1 cellular context compared by ENCODE assay signal in genomic region chr11:134253189-134253993, GRCh38.
TF ChIP-seq lines count a peak whose summit lies in the region.

Gene ACAD8 (plus strand): TSS chr11:134253568. CDS start chr11:134253601, 33 bp downstream.
Gene THYN1 (minus strand): TSS chr11:134253352. CDS start chr11:134252882, 470 bp downstream.

TF ChIP-seq in WTC11, 78 proteins besides CTCF, POLR2A, EP300 and RAD21 (continued from another document and continues in another):
- TF ChIP-seq HMGXB4 (CRISPR knock-in tag; IDR thresholded peaks at IDR 0.05) (peak; percentile 56), OVOL2 (CRISPR knock-in tag; IDR thresholded peaks at IDR 0.05; ENCODE audit: borderline replicate concordance) (no peak), FOXJ3 (CRISPR knock-in tag; IDR thresholded peaks at IDR 0.05; ENCODE audit: borderline replicate concordance) (no peak), CBFB (CRISPR knock-in tag; IDR thresholded peaks at IDR 0.05; ENCODE audit: low read depth) (no peak), ZNF396 (CRISPR knock-in tag; IDR thresholded peaks at IDR 0.05; ENCODE audit: borderline replicate concordance) (no peak), PRDM15 (CRISPR knock-in tag; IDR thresholded peaks at IDR 0.05) (no peak), ESRRA (CRISPR knock-in tag; IDR thresholded peaks at IDR 0.05; ENCODE audit: borderline replicate concordance) (no peak), NR3C1 (CRISPR knock-in tag; conservative IDR thresholded peaks at IDR 0.05; ENCODE audit: low read depth) (no peak), ZNF532 (CRISPR knock-in tag; IDR thresholded peaks at IDR 0.05; ENCODE audit: borderline replicate concordance) (no peak), NFE2L1 (CRISPR knock-in tag; IDR thresholded peaks at IDR 0.05) (no peak), ATF1 (CRISPR knock-in tag; IDR thresholded peaks at IDR 0.05) (no peak), ZNF416 (CRISPR knock-in tag; IDR thresholded peaks at IDR 0.05) (no peak), JAZF1 (CRISPR knock-in tag; IDR thresholded peaks at IDR 0.05) (no peak), AFF4 (CRISPR knock-in tag; IDR thresholded peaks at IDR 0.05; ENCODE audit: borderline replicate concordance) (no peak), ZNF232 (CRISPR knock-in tag; IDR thresholded peaks at IDR 0.05) (0 out of 2 replicates have a peak, but pooled peaks have one; percentile 63), ZNF425 (CRISPR knock-in tag; conservative IDR thresholded peaks at IDR 0.05) (no peak), ERG (CRISPR knock-in tag; IDR thresholded peaks at IDR 0.05) (no peak), E2F5 (CRISPR knock-in tag; IDR thresholded peaks at IDR 0.05) (peak; percentile 71), SMAD3 (CRISPR knock-in tag; IDR thresholded peaks at IDR 0.05; ENCODE audit: borderline replicate concordance) (peak; percentile 41; the same call in 1 of the 2 replicates), SMAD4 (CRISPR knock-in tag; IDR thresholded peaks at IDR 0.05) (no peak), STAT6 (CRISPR knock-in tag; conservative IDR thresholded peaks at IDR 0.05; ENCODE audit: low read depth) (no peak), E2F4 (CRISPR knock-in tag; IDR thresholded peaks at IDR 0.05; ENCODE audit: borderline replicate concordance, low read depth) (no peak), ETV6 (CRISPR knock-in tag; IDR thresholded peaks at IDR 0.05) (peak; percentile 73; the same call in 1 of the 2 replicates), CREM (CRISPR knock-in tag; IDR thresholded peaks at IDR 0.05) (peak; percentile 66; the same call in 1 of the 2 replicates), SOX15 (CRISPR knock-in tag; IDR thresholded peaks at IDR 0.05) (no peak), ZNF121 (CRISPR knock-in tag; IDR thresholded peaks at IDR 0.05) (no peak), FOXK1 (CRISPR knock-in tag; IDR thresholded peaks at IDR 0.05) (peak; percentile 78; the same call in 1 of the 2 replicates), NR2C2 (CRISPR knock-in tag; IDR thresholded peaks at IDR 0.05) (peak; percentile 74; the same call in 1 of the 2 replicates)
